In genomic region chr12:58529897-58530296, GRCh38 we compare ENCODE assay signal across 13 cellular contexts.
DNase-seq lines count a peak whose midpoint lies in the region; ATAC-seq, FAIRE-seq and TF ChIP-seq lines count a peak whose summit lies in the region.
"Had no signal": no experiment of that assay in that cellular context is flagged by ENCODE, and none has a peak within 500 bp of the region (broad histone marks: within the 10 kb centered on the region; RNA-seq: fewer than 3 reads in every experiment).

No MANE protein-coding gene starts in this region.

- H3K36me3 Mint-ChIP-seq in chondrocyte (ENCODE audit: low read depth) (peaks cover 7% of the 10 kb centered on the region), mesothelial cell of epicardium (peaks cover 2% of the 10 kb centered on the region), neural progenitor cell (no peaks in the 10 kb centered on the region)
- H3K36me3 Mint-ChIP-seq: stimulated activated effector memory CD8-positive, alpha-beta T cell treated with anti-CD3 and anti-CD28 coated beads, Interleukin-12 subunit alpha, Interleukin-12 subunit beta, amount 100 ng/mL, for 72 hours had no signal

- H3K4me3 Mint-ChIP-seq in chondrocyte (ENCODE audit: unreplicated experiment) (peak overlapping the region; percentile 32), mesothelial cell of epicardium (no peak overlapping the region), neural progenitor cell (no peak overlapping the region)
- H3K4me3 Mint-ChIP-seq: stimulated activated effector memory CD8-positive, alpha-beta T cell treated with anti-CD3 and anti-CD28 coated beads, Interleukin-12 subunit alpha, Interleukin-12 subunit beta, amount 100 ng/mL, for 72 hours had no signal

- H3K9me3 Mint-ChIP-seq in chondrocyte (ENCODE audit: low read depth): peaks cover 27% of the 10 kb centered on the region
- H3K9me3 Mint-ChIP-seq in mesothelial cell of epicardium: peaks cover 19% of the 10 kb centered on the region
- H3K9me3 Mint-ChIP-seq in neural progenitor cell: no peaks in the 10 kb centered on the region

- POLR2A ChIA-PET in A549 (lab: Yijun Ruan, JAX): no interaction called here

- no peaks in the 10 kb centered on the region for H3K36me3 ChIP-seq in neural progenitor cell

- no peak for ATAC-seq in A549
- no peak for ATAC-seq in GM18502 (IDR thresholded peaks at IDR 0.05; ENCODE audit: poor library complexity, unreplicated experiment)
- ATAC-seq in GM21367 (IDR thresholded peaks at IDR 0.05; ENCODE audit: unreplicated experiment): no peak
- ATAC-seq: stimulated activated effector memory CD8-positive, alpha-beta T cell treated with anti-CD3 and anti-CD28 coated beads, Interleukin-12 subunit alpha, Interleukin-12 subunit beta, amount 100 ng/mL, for 72 hours had no signal

- H3K27ac ChIP-seq in A549: peak overlapping the region; percentile 35 to 49; a peak in 5 of 6 replicates
- H3K27ac ChIP-seq in neural progenitor cell: no peak overlapping the region

- peaks cover 64% of the 10 kb centered on the region for H3K4me1 Mint-ChIP-seq in chondrocyte (ENCODE audit: low read depth)
- H3K4me1 Mint-ChIP-seq in mesothelial cell of epicardium: peaks cover 18% of the 10 kb centered on the region
- no peaks in the 10 kb centered on the region for H3K4me1 Mint-ChIP-seq in neural progenitor cell
- H3K4me1 Mint-ChIP-seq: stimulated activated effector memory CD8-positive, alpha-beta T cell treated with anti-CD3 and anti-CD28 coated beads, Interleukin-12 subunit alpha, Interleukin-12 subunit beta, amount 100 ng/mL, for 72 hours had no signal

- H3K4me1 ChIP-seq in A549: peaks cover 45% of the 10 kb centered on the region
- no peaks in the 10 kb centered on the region for H3K4me1 ChIP-seq in neural progenitor cell

- 52% methylated on average over 2 of the region's 2 CpGs for WGBS in A549 (ENCODE audit: missing lambda C conversion rate)

- no peaks in the 10 kb centered on the region for H3K27me3 Mint-ChIP-seq in chondrocyte (ENCODE audit: low read depth)
- H3K27me3 Mint-ChIP-seq in mesothelial cell of epicardium (ENCODE audit: low read depth): peaks cover 4% of the 10 kb centered on the region
- peaks cover 2% of the 10 kb centered on the region for H3K27me3 Mint-ChIP-seq in neural progenitor cell (ENCODE audit: insufficient read depth, low read depth)

- no peak overlapping the region for H3K9ac ChIP-seq in neural progenitor cell

- H4K20me1 ChIP-seq in neural progenitor cell (ENCODE audit: low read depth): no peaks in the 10 kb centered on the region

- DNase-seq in A549 (ENCODE audit: low read depth in 1 of 2, low spot score in 1 of 2) (no peak), chondrocyte (ENCODE audit: low spot score) (no peak), mesothelial cell of epicardium (ENCODE audit: low spot score in 2 of 2, unreplicated experiment in 2 of 2) (no peak), GM12892 (ENCODE audit: insufficient read length) (no peak), neural progenitor cell (ENCODE audit: low spot score) (no peak)
- DNase-seq: caudate nucleus; NCI-H1092 treated with DMSO at 0.1 percent for 48 hours; NK-92 treated with Interleukin-12 subunit alpha and Interleukin-12 subunit beta, amount 100 ng/mL, for 24 hours had no signal

- H3K4me2 ChIP-seq in A549: peak overlapping the region; percentile 27; the same call in 2 of the 3 replicates
- no peak overlapping the region for H3K4me2 ChIP-seq in neural progenitor cell

- no peaks in the 10 kb centered on the region for H3K79me2 ChIP-seq in neural progenitor cell (ENCODE audit: low read depth)

- H3K9me3 ChIP-seq in A549 (peaks cover 9% of the 10 kb centered on the region; the same call in 1 of the 3 replicates), neural progenitor cell (ENCODE audit: low read depth) (no peaks in the 10 kb centered on the region)

- H3F3A ChIP-seq in neural progenitor cell (ENCODE audit: low read depth): no peaks in the 10 kb centered on the region

- H3K27me3 ChIP-seq in neural progenitor cell: no peaks in the 10 kb centered on the region

- no peak overlapping the region for H3K4me3 ChIP-seq in A549
- H3K4me3 ChIP-seq in neural progenitor cell: no peak overlapping the region

- CTCF ChIA-PET in A549 (lab: Yijun Ruan, JAX): no interaction called here

- TF ChIP-seq EP300 in A549 (IDR thresholded peaks at IDR 0.05) (no peak), Ishikawa (IDR thresholded peaks at IDR 0.05; ENCODE audit: borderline replicate concordance) (0 out of 2 replicates have a peak, but pooled peaks have one; percentile 16)

- no peak for TF ChIP-seq POLR2A in A549 (IDR thresholded peaks at IDR 0.05; ENCODE audit: low read length)
- TF ChIP-seq POLR2A in GM12892 (IDR thresholded peaks at IDR 0.05; ENCODE audit: low read depth, low read length): no peak

- H3K27ac Mint-ChIP-seq in chondrocyte (ENCODE audit: unreplicated experiment): peak overlapping the region; percentile 90
- H3K27ac Mint-ChIP-seq in mesothelial cell of epicardium: peak overlapping the region; percentile 43
- H3K27ac Mint-ChIP-seq in neural progenitor cell: no peak overlapping the region
- H3K27ac Mint-ChIP-seq: stimulated activated effector memory CD8-positive, alpha-beta T cell treated with anti-CD3 and anti-CD28 coated beads, Interleukin-12 subunit alpha, Interleukin-12 subunit beta, amount 100 ng/mL, for 72 hours had no signal

- H2AFZ ChIP-seq in neural progenitor cell (replicated peaks): no peak overlapping the region

- TF ChIP-seq RAD21 in A549 (conservative IDR thresholded peaks at IDR 0.05 in 1 of 2, IDR thresholded peaks at IDR 0.05 in 1 of 2): no peak
- TF ChIP-seq RAD21 in Ishikawa (IDR thresholded peaks at IDR 0.05; ENCODE audit: low read depth): no peak

- FAIRE-seq in A549 (lab: Jason Lieb, UNC) (peak; percentile 59), GM12892 (lab: Jason Lieb, UNC) (no peak)
- FAIRE-seq: A204.1 had no signal

- no peak for TF ChIP-seq CTCF in A549 (IDR thresholded peaks at IDR 0.05)
- TF ChIP-seq CTCF in chondrocyte (IDR thresholded peaks at IDR 0.05): no peak
- no peak for TF ChIP-seq CTCF in mesothelial cell of epicardium (IDR thresholded peaks at IDR 0.05; ENCODE audit: unreplicated experiment)
- TF ChIP-seq CTCF in neural progenitor cell (IDR thresholded peaks at IDR 0.05): no peak

TF ChIP-seq in A549, 52 proteins besides CTCF, POLR2A, EP300 and RAD21 (continues in another document):
- TF ChIP-seq RNF2 (IDR thresholded peaks at IDR 0.05; ENCODE audit: borderline replicate concordance, low read depth): no peak
- no peak for TF ChIP-seq FOSB (CRISPR knock-in tag; IDR thresholded peaks at IDR 0.05)
- no peak for TF ChIP-seq NPAS2 (CRISPR knock-in tag; IDR thresholded peaks at IDR 0.05; ENCODE audit: borderline replicate concordance)
- no peak for TF ChIP-seq MAZ (IDR thresholded peaks at IDR 0.05; ENCODE audit: borderline replicate concordance, low read depth, low read length)
- no peak for TF ChIP-seq PBX3 (IDR thresholded peaks at IDR 0.05)
- TF ChIP-seq ESRRA (IDR thresholded peaks at IDR 0.05; ENCODE audit: borderline replicate concordance, low read length): no peak
- TF ChIP-seq ZC3H11A (IDR thresholded peaks at IDR 0.05): no peak
- no peak for TF ChIP-seq SREBF2 (IDR thresholded peaks at IDR 0.05)
- no peak for TF ChIP-seq BHLHE40 (IDR thresholded peaks at IDR 0.05; ENCODE audit: low read depth, low read length)
- no peak for TF ChIP-seq FOXS1 (CRISPR knock-in tag; IDR thresholded peaks at IDR 0.05)
- TF ChIP-seq POLR2AphosphoS2 (conservative IDR thresholded peaks at IDR 0.05; ENCODE audit: low read length): no peak
- TF ChIP-seq MAFK (IDR thresholded peaks at IDR 0.05; ENCODE audit: partially characterized antibody): no peak
- no peak for TF ChIP-seq KDM5A (IDR thresholded peaks at IDR 0.05)
- no peak for TF ChIP-seq RARB (CRISPR knock-in tag; IDR thresholded peaks at IDR 0.05)

TF ChIP-seq in Ishikawa, 13 proteins besides CTCF, POLR2A, EP300 and RAD21:
- TF ChIP-seq TEAD4 (IDR thresholded peaks at IDR 0.05) (peak; percentile 70), NFIC (IDR thresholded peaks at IDR 0.05) (no peak), FOXM1 (IDR thresholded peaks at IDR 0.05; ENCODE audit: borderline replicate concordance, low read depth) (0 out of 2 replicates have a peak, but pooled peaks have one; percentile 37), CREB1 (IDR thresholded peaks at IDR 0.05; ENCODE audit: low read depth) (no peak), YY1 (IDR thresholded peaks at IDR 0.05; ENCODE audit: low read depth) (no peak)
